Comparison of ENCODE assay signal across 13 cellular contexts in the genomic region with DNA sequence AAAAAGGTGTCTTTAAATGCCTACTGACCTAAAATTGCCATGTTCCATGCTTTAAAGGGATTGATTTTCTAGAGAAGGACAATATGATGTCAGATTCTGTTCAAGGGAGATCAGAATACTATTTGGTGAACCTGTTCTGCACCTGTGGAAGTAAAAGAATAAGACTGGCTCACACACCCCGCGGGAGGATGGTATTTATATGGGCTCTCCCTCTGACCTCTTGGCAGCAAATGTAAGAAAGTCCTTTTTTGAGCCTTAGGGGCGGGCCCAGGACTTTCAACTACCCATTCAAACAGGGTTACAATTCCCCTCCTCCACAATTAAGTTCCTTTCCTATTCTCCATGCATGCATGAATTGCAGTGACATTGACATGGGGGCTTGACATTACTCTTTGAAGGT.
"Had no signal": no experiment of that assay in that cellular context is flagged by ENCODE, and none has a peak within 500 bp of the region (broad histone marks: within the 10 kb centered on the region; RNA-seq: fewer than 3 reads in every experiment).

No MANE protein-coding gene starts in this region.

- ATAC-seq: naive thymus-derived CD4-positive, alpha-beta T cell; stimulated activated naive CD8-positive, alpha-beta T cell treated with anti-CD3 and anti-CD28 coated beads, Interleukin-15, Interleukin-2, amounts not matched to agents 100 U/mL and 50 U/mL, for 24 hours; upper lobe of right lung had no signal

- H3K9me3 Mint-ChIP-seq: activated CD4-positive, alpha-beta memory T cell treated with anti-CD3 and anti-CD28 coated beads, Interleukin-2, amount 10 ng/mL, durations not matched to agents 7 days and 5 days; mesothelial cell of epicardium; naive thymus-derived CD4-positive, alpha-beta T cell had no signal

- DNase-seq: activated CD4-positive, alpha-beta memory T cell treated with anti-CD3 and anti-CD28 coated beads, Interleukin-2, amount 10 ng/mL, durations not matched to agents 7 days and 5 days; activated CD8-positive, alpha-beta memory T cell treated with anti-CD3 and anti-CD28 coated beads, Interleukin-2, amount 50 U/mL, for 48 hours; colonic mucosa; heart left ventricle; naive thymus-derived CD4-positive, alpha-beta T cell; psoas muscle; SHP77 treated with DMSO at 0.1 percent for 48 hours; stimulated activated CD4-positive, alpha-beta T cell treated with anti-CD3 and anti-CD28 coated beads, Interleukin-2, amount 100 ng/mL, for 48 hours; stimulated activated naive CD8-positive, alpha-beta T cell treated with anti-CD3 and anti-CD28 coated beads, Interleukin-15, Interleukin-2, amounts not matched to agents 100 U/mL and 50 U/mL, for 24 hours; testis; upper lobe of right lung had no signal

- H3K4me3 ChIP-seq: ascending aorta, colonic mucosa, heart left ventricle, psoas muscle, testis, upper lobe of right lung had no signal

- H3K4me1 ChIP-seq: colonic mucosa had no signal

- H3K36me3 ChIP-seq: colonic mucosa had no signal

- H3K27ac ChIP-seq: ascending aorta, colonic mucosa, psoas muscle, testis, upper lobe of right lung had no signal

- H3K4me3 Mint-ChIP-seq: activated CD4-positive, alpha-beta memory T cell treated with anti-CD3 and anti-CD28 coated beads, Interleukin-2, amount 10 ng/mL, durations not matched to agents 7 days and 5 days; mesothelial cell of epicardium had no signal

- H3K27me3 ChIP-seq: ascending aorta, colonic mucosa, heart left ventricle, testis, upper lobe of right lung had no signal

- H3K9me3 ChIP-seq: ascending aorta, colonic mucosa, heart left ventricle, psoas muscle, testis, upper lobe of right lung had no signal

- H3K27ac Mint-ChIP-seq: activated CD4-positive, alpha-beta memory T cell treated with anti-CD3 and anti-CD28 coated beads, Interleukin-2, amount 10 ng/mL, durations not matched to agents 7 days and 5 days; mesothelial cell of epicardium had no signal

- H3K27me3 Mint-ChIP-seq: activated CD4-positive, alpha-beta memory T cell treated with anti-CD3 and anti-CD28 coated beads, Interleukin-2, amount 10 ng/mL, durations not matched to agents 7 days and 5 days; naive thymus-derived CD4-positive, alpha-beta T cell had no signal
